Comparison of ENCODE assay signal across 9 cellular contexts in the genomic region with DNA sequence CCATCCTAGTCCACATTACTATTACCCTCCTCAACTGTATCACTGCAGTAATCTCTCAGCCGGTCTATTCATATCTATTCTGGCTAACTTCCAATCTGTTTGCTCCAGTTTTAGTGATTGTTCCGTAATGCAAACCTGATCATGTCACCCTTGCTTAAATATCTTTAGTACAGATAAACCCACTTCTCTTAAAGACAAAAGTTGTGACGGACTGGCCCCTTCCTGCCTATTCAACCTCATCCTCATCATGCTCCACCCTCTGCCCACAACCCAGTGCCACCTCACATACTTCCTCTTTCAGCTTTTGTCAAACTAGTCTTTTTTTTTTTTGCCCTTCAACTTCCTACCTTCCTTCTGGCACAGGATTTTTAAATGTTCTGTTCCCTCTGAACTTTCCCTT. TPM values are rescaled to one million over a fixed set of nuclear protein-coding genes. Genes with fewer than 3 reads are reported as not detected.
DNase-seq lines count a peak whose midpoint lies in the region; ATAC-seq, FAIRE-seq and TF ChIP-seq lines count a peak whose summit lies in the region.
"Had no signal": no experiment of that assay in that cellular context is flagged by ENCODE, and none has a peak within 500 bp of the region (broad histone marks: within the 10 kb centered on the region; RNA-seq: fewer than 3 reads in every experiment).

No MANE protein-coding gene starts in this region.

- H3K4me3 Mint-ChIP-seq in stimulated activated effector memory CD8-positive, alpha-beta T cell treated with anti-CD3 and anti-CD28 coated beads, Interleukin-12 subunit alpha, Interleukin-12 subunit beta, amount 100 ng/mL, for 72 hours: no peak overlapping the region
- H3K4me3 Mint-ChIP-seq: dendritic cell treated with granulocyte-macrophage colony-stimulating factor and Interleukin-4, amounts not matched to agents 40 ng/mL and 50 ng/mL, for 4 days had no signal

- ATAC-seq in HG03196 (IDR thresholded peaks at IDR 0.05; ENCODE audit: unreplicated experiment) (peak; percentile 53), left ventricle myocardium superior (peak; percentile 56), GM19467 (IDR thresholded peaks at IDR 0.05; ENCODE audit: unreplicated experiment) (no peak)
- ATAC-seq in stimulated activated effector memory CD8-positive, alpha-beta T cell treated with anti-CD3 and anti-CD28 coated beads, Interleukin-12 subunit alpha, Interleukin-12 subunit beta, amount 100 ng/mL, for 72 hours: peak; percentile 86

- no peaks in the 10 kb centered on the region for H3K9me3 ChIP-seq in kidney (ENCODE audit: control insufficient read depth in 1 of 2, low read length in 2 of 2)

- no peak overlapping the region for H3K9ac ChIP-seq in kidney (ENCODE audit: low read length in 2 of 2)

- intact Hi-C loops in left ventricle myocardium superior (cut with micrococcal nuclease): no loop called here
- intact Hi-C loops in kidney (cut with DNase I): no loop called here

- peaks cover 8 to 9% of the 10 kb centered on the region in 2 donors for H3K36me3 ChIP-seq in kidney (ENCODE audit: control insufficient read depth in 1 of 2, insufficient read depth in 2 of 2, low read length in 2 of 2)

- H3K4me1 Mint-ChIP-seq in stimulated activated effector memory CD8-positive, alpha-beta T cell treated with anti-CD3 and anti-CD28 coated beads, Interleukin-12 subunit alpha, Interleukin-12 subunit beta, amount 100 ng/mL, for 72 hours: peaks cover 18% of the 10 kb centered on the region

- no peak overlapping the region for H3K4me3 ChIP-seq in kidney (ENCODE audit: low read length in 2 of 2)

- no peak overlapping the region for H3K27ac ChIP-seq in kidney (ENCODE audit: low read depth in 2 of 2, low read length in 2 of 2)

- no peak overlapping the region for H3K27ac Mint-ChIP-seq in stimulated activated effector memory CD8-positive, alpha-beta T cell treated with anti-CD3 and anti-CD28 coated beads, Interleukin-12 subunit alpha, Interleukin-12 subunit beta, amount 100 ng/mL, for 72 hours
- H3K27ac Mint-ChIP-seq: dendritic cell treated with granulocyte-macrophage colony-stimulating factor and Interleukin-4, amounts not matched to agents 40 ng/mL and 50 ng/mL, for 4 days had no signal

- H3K9me3 Mint-ChIP-seq in stimulated activated effector memory CD8-positive, alpha-beta T cell treated with anti-CD3 and anti-CD28 coated beads, Interleukin-12 subunit alpha, Interleukin-12 subunit beta, amount 100 ng/mL, for 72 hours: no peaks in the 10 kb centered on the region
- H3K9me3 Mint-ChIP-seq: dendritic cell treated with granulocyte-macrophage colony-stimulating factor and Interleukin-4, amounts not matched to agents 40 ng/mL and 50 ng/mL, for 4 days had no signal

- TF ChIP-seq POLR2A in erythroblast (IDR thresholded peaks at IDR 0.05; ENCODE audit: low read length): no peak

- no peak for TF ChIP-seq CTCF in kidney (IDR thresholded peaks at IDR 0.05; ENCODE audit: borderline replicate concordance, extremely low read depth, insufficient read depth)

- H3K36me3 Mint-ChIP-seq in stimulated activated effector memory CD8-positive, alpha-beta T cell treated with anti-CD3 and anti-CD28 coated beads, Interleukin-12 subunit alpha, Interleukin-12 subunit beta, amount 100 ng/mL, for 72 hours: peaks cover 6% of the 10 kb centered on the region

- peak; percentile 68 for DNase-seq in activated CD4-positive, alpha-beta T cell treated with anti-CD3 and anti-CD28 coated beads for 48 hours
- DNase-seq in left ventricle myocardium superior (peak; percentile 36), kidney (no peak), erythroblast (lab: John Stamatoyannopoulos, UW) (no peak), NCI-H345 (lab: John Stamatoyannopoulos, UW) (no peak)
- peak; percentile 17 to 66 for DNase-seq in stimulated activated effector memory CD8-positive, alpha-beta T cell treated with anti-CD3 and anti-CD28 coated beads, Interleukin-12 subunit alpha, Interleukin-12 subunit beta, amount 100 ng/mL, for 72 hours (ENCODE audit: low spot score in 2 of 2)

- no peaks in the 10 kb centered on the region for H3K4me1 ChIP-seq in kidney (ENCODE audit: control insufficient read depth in 1 of 2, insufficient read depth in 1 of 2, low read depth in 1 of 2, low read length in 2 of 2)

- FAIRE-seq in kidney (lab: Jason Lieb, UNC): no peak

RNA-seq across cellular contexts. Expression of a gene that starts 2.8 kb away (rescaled TPM):
- total RNA-seq in left ventricle myocardium superior (8.0 TPM), kidney (31.5 TPM)
- 8.9 TPM for polyA plus RNA-seq in kidney (ENCODE audit: insufficient read depth, low read depth, low replicate concordance)

RNA-seq across cellular contexts. Expression of a gene that starts 21.7 kb away (rescaled TPM):
- 714 TPM for total RNA-seq in left ventricle myocardium superior
- 207 TPM for total RNA-seq in kidney
- 791 TPM for polyA plus RNA-seq in kidney (ENCODE audit: insufficient read depth, low read depth, low replicate concordance)

RNA-seq across cellular contexts. Expression of a gene that starts 22.0 kb away (rescaled TPM):
- total RNA-seq in left ventricle myocardium superior (27.3 TPM), kidney (26.5 TPM)
- polyA plus RNA-seq in kidney (ENCODE audit: insufficient read depth, low read depth, low replicate concordance): 28.2 TPM

RNA-seq across cellular contexts. Expression of a gene that starts 32.4 kb away (rescaled TPM):
- 4.1 TPM for total RNA-seq in left ventricle myocardium superior
- total RNA-seq in kidney: 10.8 TPM
- polyA plus RNA-seq in kidney (ENCODE audit: insufficient read depth, low read depth, low replicate concordance): 3.1 TPM

RNA-seq across cellular contexts. Expression of a gene that starts 32.4 kb away (rescaled TPM):
- total RNA-seq in left ventricle myocardium superior: 0.64 TPM
- 3.0 TPM for total RNA-seq in kidney
- polyA plus RNA-seq in kidney (ENCODE audit: insufficient read depth, low read depth, low replicate concordance): 0.43 TPM

Comparison
In these comparisons a context has a peak if more than half of its experiments do, and no peak if none do; other contexts are left out.
1. DNase-seq: peak in activated CD4-positive, alpha-beta T cell treated with anti-CD3 and anti-CD28 coated beads for 48 hours (single experiment), left ventricle myocardium superior (single experiment) and stimulated activated effector memory CD8-positive, alpha-beta T cell treated with anti-CD3 and anti-CD28 coated beads, Interleukin-12 subunit alpha, Interleukin-12 subunit beta, amount 100 ng/mL, for 72 hours (2 of 2); none in kidney (single experiment), erythroblast (0 of 2) and NCI-H345 (single experiment).